Comparison of ENCODE assay signal across 21 cellular contexts in the genomic region with DNA sequence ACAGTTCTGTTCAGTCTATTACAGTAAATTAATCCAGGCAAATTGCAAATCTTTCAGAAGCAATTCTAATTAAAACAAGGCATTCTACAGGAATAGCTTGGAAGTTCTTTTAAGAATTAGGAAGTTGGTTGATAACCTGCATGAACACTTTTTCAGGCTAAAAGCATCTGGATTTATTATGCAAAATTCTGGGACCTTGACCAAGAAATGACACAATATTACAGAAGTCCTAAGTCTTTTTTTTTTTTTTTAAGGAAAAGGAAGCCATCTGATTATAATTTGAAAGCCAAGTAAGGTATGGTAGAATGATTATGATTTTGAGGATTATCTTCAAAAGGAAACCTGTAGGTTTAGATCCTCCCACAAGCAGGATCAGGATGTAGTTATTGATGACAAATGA.
DNase-seq lines count a peak whose midpoint lies in the region; ATAC-seq, FAIRE-seq and TF ChIP-seq lines count a peak whose summit lies in the region.
"Had no signal": no experiment of that assay in that cellular context is flagged by ENCODE, and none has a peak within 500 bp of the region (broad histone marks: within the 10 kb centered on the region; RNA-seq: fewer than 3 reads in every experiment).

No MANE protein-coding gene starts in this region.

- no peak overlapping the region for H3K27ac ChIP-seq in osteoblast (ENCODE audit: low read depth, low read length)
- no peak overlapping the region for H3K27ac ChIP-seq in pancreas
- no peak overlapping the region for H3K27ac ChIP-seq in brain microvascular endothelial cell
- H3K27ac ChIP-seq: A549, KMS-11, Peyer's patch had no signal

- no peaks in the 10 kb centered on the region for H3K27me3 Mint-ChIP-seq in activated CD4-positive, alpha-beta T cell treated with anti-CD3 and anti-CD28 coated beads, Interleukin-2, amount 10 ng/mL, durations not matched to agents 24 days and 14 days
- H3K27me3 Mint-ChIP-seq: CD8-positive, alpha-beta memory T cell had no signal

- TF ChIP-seq CTCF in AG10803 (conservative IDR thresholded peaks at IDR 0.05; ENCODE audit: low read length) = no peak
- no peak for TF ChIP-seq CTCF in fibroblast of mammary gland (conservative IDR thresholded peaks at IDR 0.05; ENCODE audit: control insufficient read depth, insufficient read depth, low read depth, low read length)
- TF ChIP-seq CTCF in osteoblast (IDR thresholded peaks at IDR 0.05; ENCODE audit: extremely low read depth, low read depth, low read length) = no peak
- TF ChIP-seq CTCF in pancreas (IDR thresholded peaks at IDR 0.05) = no peak
- TF ChIP-seq CTCF in brain microvascular endothelial cell (IDR thresholded peaks at IDR 0.05; ENCODE audit: low read depth, low read length, missing control alignments) = no peak

- H3K27me3 ChIP-seq in osteoblast (ENCODE audit: insufficient read depth, low read length) = no peaks in the 10 kb centered on the region
- peaks cover 0 to 7% (median 0%) of the 10 kb centered on the region in 4 donors for H3K27me3 ChIP-seq in pancreas
- no peaks in the 10 kb centered on the region for H3K27me3 ChIP-seq in brain microvascular endothelial cell (replicated peaks)
- H3K27me3 ChIP-seq: Peyer's patch had no signal

- H3K4me3 ChIP-seq in AG10803 (ENCODE audit: low read length) (peak overlapping the region; percentile 61), fibroblast of mammary gland (ENCODE audit: control insufficient read depth, low read depth, low read length) (no peak overlapping the region), osteoblast (ENCODE audit: insufficient read depth, low read length) (peak overlapping the region; percentile 62), pancreas (no peak overlapping the region), brain microvascular endothelial cell (ENCODE audit: low read depth, low read length) (no peak overlapping the region)
- H3K4me3 ChIP-seq: A549, Peyer's patch had no signal

- peaks cover 46% of the 10 kb centered on the region for H3K79me2 ChIP-seq in osteoblast (ENCODE audit: insufficient read depth, low read length)

- no peak overlapping the region for H3K4me3 Mint-ChIP-seq in activated CD4-positive, alpha-beta T cell treated with anti-CD3 and anti-CD28 coated beads, Interleukin-2, amount 10 ng/mL, durations not matched to agents 24 days and 14 days
- H3K4me3 Mint-ChIP-seq: CD8-positive, alpha-beta memory T cell had no signal

- peak; percentile 89 for DNase-seq in AG10803 (ENCODE audit: low read depth)
- peak; percentile 43 for DNase-seq in HCEC 1CT
- peak; percentile 87 for DNase-seq in fibroblast of mammary gland (ENCODE audit: low read depth)
- DNase-seq in osteoblast (ENCODE audit: insufficient read length, low spot score, missing footprints) = no peak
- DNase-seq in pancreas = no peak
- DNase-seq in NCI-H2107 (lab: John Stamatoyannopoulos, UW) = no peak
- no peak for DNase-seq in brain microvascular endothelial cell
- DNase-seq in activated CD4-positive, alpha-beta T cell treated with anti-CD3 and anti-CD28 coated beads, Interleukin-2, amount 10 ng/mL, durations not matched to agents 24 days and 14 days = no peak
- DNase-seq: C1 segment of cervical spinal cord; CD8-positive, alpha-beta memory T cell; DMS53; NCI-H1417 treated with DMSO at 0.1 percent for 48 hours; NCI-H1930; NCI-H2171 treated with DMSO at 0.1 percent for 48 hours; NCI-H446; NCI-H69; NK-92 treated with Interleukin-12 subunit alpha and Interleukin-12 subunit beta, amount 100 ng/mL, for 24 hours; Peyer's patch; Right ventricle myocardium superior had no signal

- peak overlapping the region; percentile 69 for H3K4me2 ChIP-seq in osteoblast (ENCODE audit: insufficient read depth, low read length)
- H3K4me2 ChIP-seq: A549, KMS-11 had no signal

- no peak overlapping the region for H2AFZ ChIP-seq in osteoblast (ENCODE audit: low read length)

- no peaks in the 10 kb centered on the region for H3K36me3 Mint-ChIP-seq in activated CD4-positive, alpha-beta T cell treated with anti-CD3 and anti-CD28 coated beads, Interleukin-2, amount 10 ng/mL, durations not matched to agents 24 days and 14 days (ENCODE audit: low read depth)
- H3K36me3 Mint-ChIP-seq: CD8-positive, alpha-beta memory T cell had no signal

- H3K9me3 Mint-ChIP-seq in activated CD4-positive, alpha-beta T cell treated with anti-CD3 and anti-CD28 coated beads, Interleukin-2, amount 10 ng/mL, durations not matched to agents 24 days and 14 days = no peaks in the 10 kb centered on the region

- no peaks in the 10 kb centered on the region for H3K4me1 Mint-ChIP-seq in activated CD4-positive, alpha-beta T cell treated with anti-CD3 and anti-CD28 coated beads, Interleukin-2, amount 10 ng/mL, durations not matched to agents 24 days and 14 days
- H3K4me1 Mint-ChIP-seq: CD8-positive, alpha-beta memory T cell had no signal

- H3K4me1 ChIP-seq in osteoblast (ENCODE audit: insufficient read depth, low read length) (peaks cover 21% of the 10 kb centered on the region), pancreas (no peaks in the 10 kb centered on the region)
- H3K4me1 ChIP-seq: A549, Peyer's patch had no signal

- H3K36me3 ChIP-seq in osteoblast (ENCODE audit: insufficient read depth, low read length) (no peaks in the 10 kb centered on the region), pancreas (no peaks in the 10 kb centered on the region), brain microvascular endothelial cell (replicated peaks) (no peaks in the 10 kb centered on the region)
- H3K36me3 ChIP-seq: Peyer's patch had no signal

- ATAC-seq in pancreas = no peak
- ATAC-seq: A549 had no signal

- intact Hi-C loops in pancreas (cut with DNase I) = no loop called here
- intact Hi-C loops in activated CD4-positive, alpha-beta T cell treated with anti-CD3 and anti-CD28 coated beads, Interleukin-2, amount 10 ng/mL, durations not matched to agents 24 days and 14 days (cut with micrococcal nuclease) = no loop called here

- no peak overlapping the region for H3K27ac Mint-ChIP-seq in activated CD4-positive, alpha-beta T cell treated with anti-CD3 and anti-CD28 coated beads, Interleukin-2, amount 10 ng/mL, durations not matched to agents 24 days and 14 days
- H3K27ac Mint-ChIP-seq: CD8-positive, alpha-beta memory T cell had no signal

- FAIRE-seq in pancreas (lab: Jason Lieb, UNC) = no peak
- FAIRE-seq: A549 had no signal

- no peaks in the 10 kb centered on the region for H3K9me3 ChIP-seq in osteoblast (ENCODE audit: low read depth, low read length)
- no peaks in the 10 kb centered on the region for H3K9me3 ChIP-seq in pancreas
- H3K9me3 ChIP-seq: A549, Peyer's patch had no signal

- H4K20me1 ChIP-seq in osteoblast (ENCODE audit: insufficient read depth, low read length) = no peaks in the 10 kb centered on the region

- in situ Hi-C loops in brain microvascular endothelial cell (cut with HindIII; ENCODE audit: low pct_ligation_motif_present, low sequenced_read_pairs) = no loop called here

Comparison
In these comparisons a context has a peak if more than half of its experiments do, and no peak if none do; other contexts are left out.
1. DNase-seq: peak in AG10803 (single experiment), HCEC 1CT (single experiment) and fibroblast of mammary gland (single experiment); none in osteoblast (single experiment), pancreas (0 of 6), NCI-H2107 (single experiment), brain microvascular endothelial cell (single experiment) and activated CD4-positive, alpha-beta T cell treated with anti-CD3 and anti-CD28 coated beads, Interleukin-2, amount 10 ng/mL, durations not matched to agents 24 days and 14 days (single experiment).
2. H3K4me3 ChIP-seq: peak in AG10803 (single experiment) and osteoblast (single experiment); none in fibroblast of mammary gland (single experiment), pancreas (0 of 4) and brain microvascular endothelial cell (single experiment).